ENCODE assay signal across 8 cellular contexts in the genomic region with DNA sequence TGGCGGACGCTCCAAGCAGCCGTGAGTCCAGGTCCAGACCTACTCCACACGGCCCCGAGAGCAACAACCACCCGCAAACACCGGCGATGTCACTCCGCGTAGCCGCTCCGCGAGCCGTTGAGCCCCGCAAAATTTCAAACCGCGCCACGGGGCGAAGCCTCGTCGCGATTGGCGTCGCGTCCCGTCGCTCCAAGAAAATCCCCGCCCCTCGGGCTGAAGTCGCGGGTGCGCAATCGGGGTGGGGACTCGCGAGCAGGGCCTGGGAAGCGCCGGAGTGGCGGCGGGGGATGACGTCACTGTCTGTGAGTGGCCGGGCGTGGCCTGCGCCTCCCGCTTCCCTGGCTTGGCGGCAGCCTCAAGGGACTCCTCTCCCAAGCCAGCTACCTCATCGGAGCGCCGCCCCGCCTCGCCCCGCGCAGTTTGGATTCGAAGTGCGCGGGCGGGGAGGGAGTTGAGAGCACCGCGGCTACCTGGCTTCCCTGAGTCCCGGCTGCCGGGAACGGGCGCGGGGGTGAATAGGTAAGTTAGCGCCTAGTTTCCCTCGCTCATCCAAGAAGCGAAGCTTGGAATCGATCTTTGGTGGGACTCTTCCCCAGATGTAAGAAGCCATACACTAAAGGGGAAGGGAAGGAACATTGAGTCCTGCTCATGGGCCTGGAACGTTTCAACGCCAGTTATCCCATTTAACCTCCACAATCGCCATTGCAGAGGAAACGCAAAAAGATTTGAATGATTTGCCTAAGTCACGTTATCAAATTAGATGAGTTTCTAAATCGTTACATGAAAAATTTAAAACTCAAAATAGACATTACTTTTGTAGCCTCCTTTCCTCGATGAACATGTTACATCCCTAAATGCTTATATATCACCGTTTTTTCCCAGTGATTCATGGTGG. TPM values are rescaled to one million over a fixed set of nuclear protein-coding genes. Genes with fewer than 3 reads are reported as not detected.
DNase-seq lines count a peak whose midpoint lies in the region; TF ChIP-seq lines count a peak whose summit lies in the region.

A gene with protein sequence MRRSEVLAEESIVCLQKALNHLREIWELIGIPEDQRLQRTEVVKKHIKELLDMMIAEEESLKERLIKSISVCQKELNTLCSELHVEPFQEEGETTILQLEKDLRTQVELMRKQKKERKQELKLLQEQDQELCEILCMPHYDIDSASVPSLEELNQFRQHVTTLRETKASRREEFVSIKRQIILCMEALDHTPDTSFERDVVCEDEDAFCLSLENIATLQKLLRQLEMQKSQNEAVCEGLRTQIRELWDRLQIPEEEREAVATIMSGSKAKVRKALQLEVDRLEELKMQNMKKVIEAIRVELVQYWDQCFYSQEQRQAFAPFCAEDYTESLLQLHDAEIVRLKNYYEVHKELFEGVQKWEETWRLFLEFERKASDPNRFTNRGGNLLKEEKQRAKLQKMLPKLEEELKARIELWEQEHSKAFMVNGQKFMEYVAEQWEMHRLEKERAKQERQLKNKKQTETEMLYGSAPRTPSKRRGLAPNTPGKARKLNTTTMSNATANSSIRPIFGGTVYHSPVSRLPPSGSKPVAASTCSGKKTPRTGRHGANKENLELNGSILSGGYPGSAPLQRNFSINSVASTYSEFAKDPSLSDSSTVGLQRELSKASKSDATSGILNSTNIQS (minus strand): TSS at position 119 of the 895 bp plus-strand sequence. CDS start 118 bp downstream, at position 1.

- peaks cover 16% of the 10 kb centered on the region for H3K36me3 ChIP-seq in H7 (replicated peaks; ENCODE audit: control insufficient read depth, insufficient read depth, low read length)

- peaks cover 23% of the 10 kb centered on the region for H3K4me1 Mint-ChIP-seq in nephron
- peaks cover 35% of the 10 kb centered on the region for H3K4me1 Mint-ChIP-seq in stimulated activated naive CD8-positive, alpha-beta T cell treated with anti-CD3 and anti-CD28 coated beads, Interleukin-15, Interleukin-2, amounts not matched to agents 100 ng/mL and 50 ng/mL, for 24 hours (ENCODE audit: low read depth)

- peak within 1 kb of the TSS; percentile 100 for H3K4me3 Mint-ChIP-seq in nephron
- peak within 1 kb of the TSS; percentile 100 for H3K4me3 Mint-ChIP-seq in stimulated activated naive CD8-positive, alpha-beta T cell treated with anti-CD3 and anti-CD28 coated beads, Interleukin-15, Interleukin-2, amounts not matched to agents 100 ng/mL and 50 ng/mL, for 24 hours

- H3K9me3 Mint-ChIP-seq in nephron = no peaks in the 10 kb centered on the region
- no peaks in the 10 kb centered on the region for H3K9me3 Mint-ChIP-seq in stimulated activated naive CD8-positive, alpha-beta T cell treated with anti-CD3 and anti-CD28 coated beads, Interleukin-15, Interleukin-2, amounts not matched to agents 100 ng/mL and 50 ng/mL, for 24 hours

- DNase-seq in ELF-1 (ENCODE audit: low read depth, low spot score) = peak; percentile 100
- DNase-seq in H7 = peak; percentile 99
- DNase-seq in M059J (ENCODE audit: low read depth) = peak; percentile 97
- DNase-seq in SHP77 (lab: John Stamatoyannopoulos, UW) = peak; percentile 96 to 97
- peak; percentile 95 for DNase-seq in activated effector memory CD4-positive, alpha-beta T cell treated with Interleukin-2 at 50 U/mL for 16 hours
- peak; percentile 98 for DNase-seq in fibroblast of pulmonary artery (ENCODE audit: low read depth)

- H3K4me3 ChIP-seq in H7 (ENCODE audit: insufficient read depth, low read depth, low read length) (peak within 1 kb of the TSS; percentile 99), fibroblast of pulmonary artery (replicated peaks; ENCODE audit: low read depth, low read length) (peak within 1 kb of the TSS; percentile 93)

- peaks cover 22% of the 10 kb centered on the region for H3K36me3 Mint-ChIP-seq in nephron (ENCODE audit: low read depth)
- peaks cover 28% of the 10 kb centered on the region for H3K36me3 Mint-ChIP-seq in stimulated activated naive CD8-positive, alpha-beta T cell treated with anti-CD3 and anti-CD28 coated beads, Interleukin-15, Interleukin-2, amounts not matched to agents 100 ng/mL and 50 ng/mL, for 24 hours (ENCODE audit: low read depth)

- no peaks in the 10 kb centered on the region for H3K27me3 Mint-ChIP-seq in nephron (ENCODE audit: low read depth)
- H3K27me3 Mint-ChIP-seq in stimulated activated naive CD8-positive, alpha-beta T cell treated with anti-CD3 and anti-CD28 coated beads, Interleukin-15, Interleukin-2, amounts not matched to agents 100 ng/mL and 50 ng/mL, for 24 hours = no peaks in the 10 kb centered on the region

- H3K27ac Mint-ChIP-seq in nephron = peak within 1 kb of the TSS; percentile 77 to 96 (median 94)
- peak within 1 kb of the TSS; percentile 99 for H3K27ac Mint-ChIP-seq in stimulated activated naive CD8-positive, alpha-beta T cell treated with anti-CD3 and anti-CD28 coated beads, Interleukin-15, Interleukin-2, amounts not matched to agents 100 ng/mL and 50 ng/mL, for 24 hours

- TF ChIP-seq CTCF in fibroblast of pulmonary artery (IDR thresholded peaks at IDR 0.05; ENCODE audit: low read length, missing control alignments) (no peak), nephron (IDR thresholded peaks at IDR 0.05; ENCODE audit: unreplicated experiment in 3 of 3) (no peak)

- H3K27me3 ChIP-seq in H7 (ENCODE audit: control insufficient read depth, insufficient read depth, low read length) = no peaks in the 10 kb centered on the region

RNA-seq across cellular contexts. Expression of the gene that starts here (rescaled TPM):
- total RNA-seq in H7 (2014; rRNA removed; shearing (Covaris generic)) = 143 and 195 TPM in 2 replicates
- total RNA-seq in M059J (2014; rRNA removed; shearing (Covaris generic)) = 262 and 342 TPM in 2 replicates

Comparison
In these comparisons a context has a peak if more than half of its experiments do, and no peak if none do; other contexts are left out.
1. Peak in every context shown above with its lines: DNase-seq and H3K4me3 ChIP-seq.